10 cellular contexts compared by ENCODE assay signal in genomic region chr3:48426401-48426909, GRCh38. TPM values are rescaled to one million over a fixed set of nuclear protein-coding genes. Genes with fewer than 3 reads are reported as not detected.
A peak's percentile ranks its signal among the peaks of the same experiment; 100 is the strongest.
DNase-seq lines count a peak whose midpoint lies in the region; ATAC-seq, FAIRE-seq and TF ChIP-seq lines count a peak whose summit lies in the region.
"Had no signal": no experiment of that assay in that cellular context is flagged by ENCODE, and none has a peak within 500 bp of the region (broad histone marks: within the 10 kb centered on the region; RNA-seq: fewer than 3 reads in every experiment).

No MANE protein-coding gene starts in this region.

- H3K4me3 Mint-ChIP-seq in Calu3 (ENCODE audit: low read depth, unreplicated experiment): peak overlapping the region; percentile 80
- H3K4me3 Mint-ChIP-seq in chondrocyte (ENCODE audit: unreplicated experiment): peak overlapping the region; percentile 26
- peak overlapping the region; percentile 65 for H3K4me3 Mint-ChIP-seq in progenitor cell of endocrine pancreas (ENCODE audit: low read depth)
- no peak overlapping the region for H3K4me3 Mint-ChIP-seq in activated CD4-positive, alpha-beta T cell treated with anti-CD3 and anti-CD28 coated beads, Interleukin-2, amount 10 ng/mL, durations not matched to agents 24 days and 14 days

- peaks cover 21% of the 10 kb centered on the region for H4K20me1 ChIP-seq in keratinocyte (ENCODE audit: control insufficient read depth, extremely low read depth, insufficient read depth, low read length)

- no peaks in the 10 kb centered on the region for H3K9me1 ChIP-seq in keratinocyte (ENCODE audit: control insufficient read depth, extremely low read depth, insufficient read depth, low read length)

- no peak for ATAC-seq in GM18511 (IDR thresholded peaks at IDR 0.05; ENCODE audit: unreplicated experiment)

- H3K27me3 Mint-ChIP-seq in Calu3 (ENCODE audit: unreplicated experiment) (no peaks in the 10 kb centered on the region), chondrocyte (ENCODE audit: low read depth) (no peaks in the 10 kb centered on the region), progenitor cell of endocrine pancreas (no peaks in the 10 kb centered on the region)
- H3K27me3 Mint-ChIP-seq in activated CD4-positive, alpha-beta T cell treated with anti-CD3 and anti-CD28 coated beads, Interleukin-2, amount 10 ng/mL, durations not matched to agents 24 days and 14 days: peaks cover 20% of the 10 kb centered on the region

- CTCF ChIA-PET in Calu3 (lab: Charles Lee): interaction anchor here (0.6 to 2.0 kb wide), 3 partner anchors 10 to 33 kb away, joined by 3 to 9 read pairs (median 3); no protein-coding TSS in a partner anchor

- no peak for FAIRE-seq in keratinocyte (lab: Jason Lieb, UNC)
- FAIRE-seq: islet of Langerhans had no signal

- peaks cover 24 to 26% of the 10 kb centered on the region in 2 experiments for H3K36me3 ChIP-seq in keratinocyte (ENCODE audit: control insufficient read depth in 2 of 2, extremely low read depth in 1 of 2, insufficient read depth in 2 of 2, low read length in 2 of 2)

- H3K4me1 ChIP-seq in keratinocyte (ENCODE audit: control insufficient read depth, extremely low read depth, insufficient read depth, low read length): peaks cover 59% of the 10 kb centered on the region

- H3K27me3 ChIP-seq in keratinocyte (ENCODE audit: control insufficient read depth, extremely low read depth, insufficient read depth, low read length): no peaks in the 10 kb centered on the region

- H3K27ac Mint-ChIP-seq in Calu3 (ENCODE audit: unreplicated experiment) (peak overlapping the region; percentile 77), chondrocyte (ENCODE audit: unreplicated experiment) (peak overlapping the region; percentile 92), progenitor cell of endocrine pancreas (peak overlapping the region; percentile 97)
- H3K27ac Mint-ChIP-seq in activated CD4-positive, alpha-beta T cell treated with anti-CD3 and anti-CD28 coated beads, Interleukin-2, amount 10 ng/mL, durations not matched to agents 24 days and 14 days: no peak overlapping the region

- no peaks in the 10 kb centered on the region for H3K9me3 Mint-ChIP-seq in Calu3 (ENCODE audit: low read depth, unreplicated experiment)
- H3K9me3 Mint-ChIP-seq in chondrocyte (ENCODE audit: low read depth): no peaks in the 10 kb centered on the region
- H3K9me3 Mint-ChIP-seq in progenitor cell of endocrine pancreas (ENCODE audit: low read depth): no peaks in the 10 kb centered on the region
- H3K9me3 Mint-ChIP-seq in activated CD4-positive, alpha-beta T cell treated with anti-CD3 and anti-CD28 coated beads, Interleukin-2, amount 10 ng/mL, durations not matched to agents 24 days and 14 days: no peaks in the 10 kb centered on the region

- peak overlapping the region; percentile 79 for H3K9ac ChIP-seq in keratinocyte (ENCODE audit: control insufficient read depth, extremely low read depth, insufficient read depth, low read length)

- peak overlapping the region; percentile 69 for H3K27ac ChIP-seq in keratinocyte (ENCODE audit: control insufficient read depth, insufficient read depth, low read length)

- intact Hi-C loops in Calu3 (cut with micrococcal nuclease; ENCODE audit: unreplicated experiment): no loop called here
- intact Hi-C loops in activated CD4-positive, alpha-beta T cell treated with anti-CD3 and anti-CD28 coated beads, Interleukin-2, amount 10 ng/mL, durations not matched to agents 24 days and 14 days (cut with micrococcal nuclease): no loop called here

- DNase-seq in Calu3 (no peak), chondrocyte (ENCODE audit: low spot score) (peak; percentile 57), keratinocyte (ENCODE audit: low read depth, low spot score) (no peak), progenitor cell of endocrine pancreas (ENCODE audit: low spot score, unreplicated experiment) (no peak), DMS153 treated with DMSO at 0.1 percent for 48 hours (lab: John Stamatoyannopoulos, UW; ENCODE audit: unreplicated experiment) (no peak), GDM1 (lab: John Stamatoyannopoulos, UW) (no peak)
- no peak for DNase-seq in activated CD4-positive, alpha-beta T cell treated with anti-CD3 and anti-CD28 coated beads, Interleukin-2, amount 10 ng/mL, durations not matched to agents 24 days and 14 days

- H3K36me3 Mint-ChIP-seq in Calu3 (ENCODE audit: insufficient read depth, unreplicated experiment): peaks cover 58% of the 10 kb centered on the region
- H3K36me3 Mint-ChIP-seq in chondrocyte (ENCODE audit: low read depth): peaks cover 3% of the 10 kb centered on the region
- peaks cover 10% of the 10 kb centered on the region for H3K36me3 Mint-ChIP-seq in progenitor cell of endocrine pancreas (ENCODE audit: insufficient read depth)
- peaks cover 7% of the 10 kb centered on the region for H3K36me3 Mint-ChIP-seq in activated CD4-positive, alpha-beta T cell treated with anti-CD3 and anti-CD28 coated beads, Interleukin-2, amount 10 ng/mL, durations not matched to agents 24 days and 14 days (ENCODE audit: low read depth)

- peaks cover 67% of the 10 kb centered on the region for H3K4me1 Mint-ChIP-seq in Calu3 (ENCODE audit: low read depth, unreplicated experiment)
- H3K4me1 Mint-ChIP-seq in chondrocyte (ENCODE audit: low read depth): peaks cover 70% of the 10 kb centered on the region
- H3K4me1 Mint-ChIP-seq in progenitor cell of endocrine pancreas (ENCODE audit: low read depth): peaks cover 51% of the 10 kb centered on the region
- peaks cover 15% of the 10 kb centered on the region for H3K4me1 Mint-ChIP-seq in activated CD4-positive, alpha-beta T cell treated with anti-CD3 and anti-CD28 coated beads, Interleukin-2, amount 10 ng/mL, durations not matched to agents 24 days and 14 days

- H3K9me3 ChIP-seq in keratinocyte (ENCODE audit: control insufficient read depth, low read depth, low read length): no peaks in the 10 kb centered on the region

- dilution Hi-C loops in keratinocyte (cut with MboI; ENCODE audit: extremely low pct_ligation_motif_present, low sequenced_read_pairs): loop anchor here (25.0 kb wide), 1 partner anchor 164 kb away; no protein-coding TSS in a partner anchor

- H3K79me2 ChIP-seq in keratinocyte (ENCODE audit: control insufficient read depth, insufficient read depth, low read length): peaks cover 77% of the 10 kb centered on the region

- peak overlapping the region; percentile 0 to 66 (median 63) for H3K4me3 ChIP-seq in keratinocyte (ENCODE audit: control insufficient read depth in 2 of 3, extremely low read depth in 1 of 3, insufficient read depth in 2 of 3, low read depth in 1 of 3, low read length in 3 of 3)

- TF ChIP-seq CTCF in Calu3 (IDR thresholded peaks at IDR 0.05; ENCODE audit: unreplicated experiment) (no peak), chondrocyte (IDR thresholded peaks at IDR 0.05) (no peak), keratinocyte (optimal IDR thresholded peaks at IDR 0.05 in 1 of 3, IDR thresholded peaks at IDR 0.05 in 1 of 3, conservative IDR thresholded peaks at IDR 0.05 in 1 of 3; ENCODE audit: extremely low read depth in 1 of 3, insufficient read depth in 2 of 3, low read length in 3 of 3) (no peak), progenitor cell of endocrine pancreas (IDR thresholded peaks at IDR 0.05; ENCODE audit: unreplicated experiment) (no peak)

- BruUV-seq in Calu3 (replicated peaks; lab: Mats Ljungman, UMichigan): no TSS peak

- H2AFZ ChIP-seq in keratinocyte (ENCODE audit: control insufficient read depth, low read length): no peak overlapping the region

- H3K4me2 ChIP-seq in keratinocyte (ENCODE audit: control insufficient read depth, extremely low read depth, insufficient read depth, low read depth, low read length): peak overlapping the region; percentile 99

RNA-seq across cellular contexts. Expression of gene PLXNB1, which starts 3.4 kb away (rescaled TPM):
- total RNA-seq in Calu3 (2022) (174 and 175 TPM in 2 replicates), chondrocyte (63.2 to 115 TPM (median 108 TPM) in 3 replicates), progenitor cell of endocrine pancreas (535 and 543 TPM in 2 replicates)
- 67.5 to 124 TPM (median 83.0 TPM) in 3 replicates for polyA plus RNA-seq in keratinocyte
- polyA plus RNA-seq in keratinocyte (2011; ENCODE audit: low read depth): 78.3 TPM
- polyA plus RNA-seq in keratinocyte (2011; cell fraction: cytosol; rRNA removed): 15.3 and 27.8 TPM in 2 replicates
- polyA plus RNA-seq in keratinocyte (2011; cell fraction: nucleus; rRNA removed): 412 and 505 TPM in 2 replicates
- 67.7 and 78.5 TPM in 2 replicates for polyA plus RNA-seq in keratinocyte (2012; ENCODE audit: low replicate concordance)
- polyA minus RNA-seq in keratinocyte: 149 to 232 TPM (median 170 TPM) in 3 replicates
- 90.0 TPM for polyA minus RNA-seq in keratinocyte (2011; cell fraction: cytosol; rRNA and poly(A)+ RNA removed)
- 318 and 338 TPM in 2 replicates for polyA minus RNA-seq in keratinocyte (2011; cell fraction: nucleus; rRNA and poly(A)+ RNA removed)
- 5.7 and 6.5 TPM in 2 replicates for total RNA-seq in activated CD4-positive, alpha-beta T cell treated with anti-CD3 and anti-CD28 coated beads, Interleukin-2, amount 10 ng/mL, durations not matched to agents 24 days and 14 days

RNA-seq across cellular contexts. Expression of gene CCDC51, which starts 13.5 kb away (rescaled TPM):
- total RNA-seq in Calu3 (2022): 18.9 and 19.9 TPM in 2 replicates
- 13.3 to 25.8 TPM (median 23.9 TPM) in 3 replicates for total RNA-seq in chondrocyte
- polyA plus RNA-seq in keratinocyte: 27.9 to 28.8 TPM (median 28.4 TPM) in 3 replicates
- polyA plus RNA-seq in keratinocyte (2011; ENCODE audit: low read depth): 13.6 TPM
- 18.9 and 21.4 TPM in 2 replicates for polyA plus RNA-seq in keratinocyte (2011; cell fraction: cytosol; rRNA removed)
- polyA plus RNA-seq in keratinocyte (2011; cell fraction: nucleus; rRNA removed): 20.3 and 22.1 TPM in 2 replicates
- 14.3 and 21.5 TPM in 2 replicates for polyA plus RNA-seq in keratinocyte (2012; ENCODE audit: low replicate concordance)
- polyA minus RNA-seq in keratinocyte: 14.3 to 24.7 TPM (median 19.8 TPM) in 3 replicates
- polyA minus RNA-seq in keratinocyte (2011; cell fraction: cytosol; rRNA and poly(A)+ RNA removed): 15.3 TPM
- polyA minus RNA-seq in keratinocyte (2011; cell fraction: nucleus; rRNA and poly(A)+ RNA removed): 5.0 and 8.2 TPM in 2 replicates
- 11.4 and 13.2 TPM in 2 replicates for total RNA-seq in progenitor cell of endocrine pancreas
- total RNA-seq in activated CD4-positive, alpha-beta T cell treated with anti-CD3 and anti-CD28 coated beads, Interleukin-2, amount 10 ng/mL, durations not matched to agents 24 days and 14 days: 24.4 and 25.9 TPM in 2 replicates

RNA-seq across cellular contexts. Expression of gene TMA7, which starts 13.6 kb away (rescaled TPM):
- total RNA-seq in Calu3 (2022) (139 and 171 TPM in 2 replicates), chondrocyte (184 to 243 TPM (median 184 TPM) in 3 replicates), progenitor cell of endocrine pancreas (236 and 253 TPM in 2 replicates)
- polyA plus RNA-seq in keratinocyte: 190 to 418 TPM (median 306 TPM) in 3 replicates
- 59.2 TPM for polyA plus RNA-seq in keratinocyte (2011; ENCODE audit: low read depth)
- 291 and 312 TPM in 2 replicates for polyA plus RNA-seq in keratinocyte (2011; cell fraction: cytosol; rRNA removed)
- 60.6 and 110 TPM in 2 replicates for polyA plus RNA-seq in keratinocyte (2011; cell fraction: nucleus; rRNA removed)
- 311 and 566 TPM in 2 replicates for polyA plus RNA-seq in keratinocyte (2012; ENCODE audit: low replicate concordance)
- 2.3 to 21.0 TPM (median 11.6 TPM) in 3 replicates for polyA minus RNA-seq in keratinocyte
- polyA minus RNA-seq in keratinocyte (2011; cell fraction: cytosol; rRNA and poly(A)+ RNA removed): 84.6 TPM
- polyA minus RNA-seq in keratinocyte (2011; cell fraction: nucleus; rRNA and poly(A)+ RNA removed): 6.3 and 9.9 TPM in 2 replicates
- 272 and 275 TPM in 2 replicates for total RNA-seq in activated CD4-positive, alpha-beta T cell treated with anti-CD3 and anti-CD28 coated beads, Interleukin-2, amount 10 ng/mL, durations not matched to agents 24 days and 14 days

RNA-seq across cellular contexts. Expression of gene ATRIP, which starts 20.1 kb away (rescaled TPM):
- 12.5 and 13.7 TPM in 2 replicates for total RNA-seq in Calu3 (2022)
- total RNA-seq in chondrocyte: 8.7 to 10.7 TPM (median 8.8 TPM) in 3 replicates
- polyA plus RNA-seq in keratinocyte: 8.6 to 9.7 TPM (median 9.1 TPM) in 3 replicates
- polyA plus RNA-seq in keratinocyte (2011; ENCODE audit: low read depth): 2.1 TPM
- 7.6 and 9.1 TPM in 2 replicates for polyA plus RNA-seq in keratinocyte (2011; cell fraction: cytosol; rRNA removed)
- 13.1 and 13.9 TPM in 2 replicates for polyA plus RNA-seq in keratinocyte (2011; cell fraction: nucleus; rRNA removed)
- 5.1 and 8.2 TPM in 2 replicates for polyA plus RNA-seq in keratinocyte (2012; ENCODE audit: low replicate concordance)
- 10.4 to 15.1 TPM (median 15.0 TPM) in 3 replicates for polyA minus RNA-seq in keratinocyte
- polyA minus RNA-seq in keratinocyte (2011; cell fraction: cytosol; rRNA and poly(A)+ RNA removed): 7.1 TPM
- polyA minus RNA-seq in keratinocyte (2011; cell fraction: nucleus; rRNA and poly(A)+ RNA removed): 6.3 and 11.2 TPM in 2 replicates
- 13.8 and 15.2 TPM in 2 replicates for total RNA-seq in progenitor cell of endocrine pancreas
- total RNA-seq in activated CD4-positive, alpha-beta T cell treated with anti-CD3 and anti-CD28 coated beads, Interleukin-2, amount 10 ng/mL, durations not matched to agents 24 days and 14 days: 18.3 and 20.0 TPM in 2 replicates

RNA-seq across cellular contexts. Expression of gene FBXW12, which starts 54.4 kb away (rescaled TPM):
- total RNA-seq in Calu3 (2022): not detected in 2 replicates
- total RNA-seq in chondrocyte: not detected in 3 replicates
- not detected in 3 replicates for polyA plus RNA-seq in keratinocyte
- polyA plus RNA-seq in keratinocyte (2011; ENCODE audit: low read depth): not detected
- polyA plus RNA-seq in keratinocyte (2011; cell fraction: cytosol; rRNA removed): not detected in 2 replicates
- not detected in 2 replicates for polyA plus RNA-seq in keratinocyte (2011; cell fraction: nucleus; rRNA removed)
- polyA plus RNA-seq in keratinocyte (2012; ENCODE audit: low replicate concordance): 0.05 and 0.24 TPM in 2 replicates
- polyA minus RNA-seq in keratinocyte: not detected in 3 replicates
- not detected for polyA minus RNA-seq in keratinocyte (2011; cell fraction: cytosol; rRNA and poly(A)+ RNA removed)
- polyA minus RNA-seq in keratinocyte (2011; cell fraction: nucleus; rRNA and poly(A)+ RNA removed): not detected in 2 replicates
- total RNA-seq in progenitor cell of endocrine pancreas: 0.20 and 0.38 TPM in 2 replicates
- 0.14 and 0.28 TPM in 2 replicates for total RNA-seq in activated CD4-positive, alpha-beta T cell treated with anti-CD3 and anti-CD28 coated beads, Interleukin-2, amount 10 ng/mL, durations not matched to agents 24 days and 14 days
- total RNA-seq: dermis microvascular lymphatic vessel endothelial cell had no signal
